In genomic region chr16:51756447-51757123, GRCh38 we compare ENCODE assay signal across 26 cellular contexts.
A peak's percentile ranks its signal among the peaks of the same experiment; 100 is the strongest.
DNase-seq lines count a peak whose midpoint lies in the region; TF ChIP-seq lines count a peak whose summit lies in the region.
"Had no signal": no experiment of that assay in that cellular context is flagged by ENCODE, and none has a peak within 500 bp of the region (broad histone marks: within the 10 kb centered on the region; RNA-seq: fewer than 3 reads in every experiment).

No MANE protein-coding gene starts in this region.

- H3K9ac ChIP-seq in neuronal stem cell (ENCODE audit: low read depth, low read length, poor library complexity), result no peak overlapping the region

- H2BK120ac ChIP-seq in neuronal stem cell (ENCODE audit: low read depth, low read length), result no peak overlapping the region

- DNase-seq in DMS 273 (lab: John Stamatoyannopoulos, UW; ENCODE audit: unreplicated experiment) (peak; percentile 30), DMS 273 treated with DMSO at 0.1 percent for 48 hours (lab: John Stamatoyannopoulos, UW) (no peak), RPMI7951 (ENCODE audit: low read depth) (peak; percentile 51), globus pallidus (ENCODE audit: low spot score) (peak; percentile 33), neuronal stem cell (ENCODE audit: low spot score) (no peak), testis (no peak), NCI-H526 (lab: John Stamatoyannopoulos, UW) (no peak)
- DNase-seq in stimulated activated naive CD4-positive, alpha-beta T cell treated with Interleukin-2 at 50 U/mL for 16 hours (lab: John Stamatoyannopoulos, UW), result no peak
- DNase-seq: activated CD4-positive, alpha-beta T cell treated with anti-CD3 and anti-CD28 coated beads for 1 hour; activated T-cell treated with anti-CD3 and anti-CD28 coated beads, Interleukin-2, amount 50 U/mL, for 1 hour; adrenal gland; CD8-positive, alpha-beta memory T cell; effector CD8-positive, alpha-beta T cell; foreskin keratinocyte; immature natural killer cell; left ventricle myocardium superior; NCI-H2081 treated with DMSO at 0.1 percent for 48 hours; Peyer's patch; psoas muscle; T-helper 1 cell; upper lobe of right lung had no signal

- H2BK15ac ChIP-seq in neuronal stem cell (ENCODE audit: low read length), result no peak overlapping the region

- no peak overlapping the region for H3K4me3 ChIP-seq in neuronal stem cell (ENCODE audit: low read length in 2 of 2)
- H3K4me3 ChIP-seq in testis, result no peak overlapping the region
- H3K4me3 ChIP-seq: adrenal gland, breast epithelium, HAP-1, hepatocyte, Peyer's patch, psoas muscle, SJSA1, upper lobe of right lung had no signal

- no peak overlapping the region for H3K4ac ChIP-seq in neuronal stem cell (ENCODE audit: low read length)

- TF ChIP-seq CTCF in testis (IDR thresholded peaks at IDR 0.05), result no peak

- no peak overlapping the region for H2AFZ ChIP-seq in neuronal stem cell (ENCODE audit: low read length)
- H2AFZ ChIP-seq: hepatocyte had no signal

- peak overlapping the region; percentile 36 for H2AK5ac ChIP-seq in neuronal stem cell (ENCODE audit: low read depth, low read length)

- peak overlapping the region; percentile 20 for H3K18ac ChIP-seq in neuronal stem cell (ENCODE audit: low read length)

- H3K4me1 ChIP-seq in neuronal stem cell (ENCODE audit: control insufficient read depth in 2 of 2, insufficient read depth in 1 of 2, low read depth in 1 of 2, low read length in 2 of 2) (peaks cover 3 to 16% of the 10 kb centered on the region in 2 donors), testis (no peaks in the 10 kb centered on the region)
- H3K4me1 ChIP-seq: adrenal gland, breast epithelium, foreskin keratinocyte, Peyer's patch, psoas muscle, SJSA1, upper lobe of right lung had no signal

- H3K36me3 ChIP-seq in neuronal stem cell (replicated peaks in 1 of 2; ENCODE audit: control insufficient read depth in 2 of 2, insufficient read depth in 2 of 2, low read length in 2 of 2), result no peaks in the 10 kb centered on the region
- no peaks in the 10 kb centered on the region for H3K36me3 ChIP-seq in testis (ENCODE audit: low read depth, missing control alignments)
- H3K36me3 ChIP-seq: adrenal gland, breast epithelium, HAP-1, Peyer's patch, SJSA1, upper lobe of right lung had no signal

- no peak overlapping the region for H3K23ac ChIP-seq in neuronal stem cell (ENCODE audit: low read depth, low read length, poor library complexity)

- no peak overlapping the region for H2BK5ac ChIP-seq in neuronal stem cell (ENCODE audit: low read length)

- no peak for TF ChIP-seq POLR2A in testis (IDR thresholded peaks at IDR 0.05)

- no peaks in the 10 kb centered on the region for H3K27me3 ChIP-seq in neuronal stem cell (ENCODE audit: control insufficient read depth in 3 of 3, insufficient read depth in 3 of 3, low read depth in 1 of 3, low read length in 3 of 3)
- H3K27me3 ChIP-seq in testis, result no peaks in the 10 kb centered on the region
- H3K27me3 ChIP-seq: Peyer's patch, upper lobe of right lung had no signal

- no peak overlapping the region for H3K27ac ChIP-seq in neuronal stem cell (replicated peaks; ENCODE audit: low read length)
- no peak overlapping the region for H3K27ac ChIP-seq in testis
- H3K27ac ChIP-seq: 22Rv1, adrenal gland, breast epithelium, foreskin keratinocyte, hepatocyte, Peyer's patch, psoas muscle, SJSA1, upper lobe of right lung had no signal

- no peak overlapping the region for H3K4me2 ChIP-seq in neuronal stem cell (ENCODE audit: insufficient read depth, low read length, poor library complexity, severe bottlenecking)
- H3K4me2 ChIP-seq: hepatocyte had no signal

- no peaks in the 10 kb centered on the region for H3K79me1 ChIP-seq in neuronal stem cell (ENCODE audit: low read depth, low read length)

- H3K9me3 ChIP-seq in neuronal stem cell (replicated peaks in 1 of 2; ENCODE audit: control insufficient read depth in 2 of 2, insufficient read depth in 1 of 2, low read depth in 1 of 2, low read length in 2 of 2) (no peaks in the 10 kb centered on the region), testis (no peaks in the 10 kb centered on the region)
- H3K9me3 ChIP-seq: adrenal gland, breast epithelium, HAP-1, Peyer's patch, psoas muscle, SJSA1, upper lobe of right lung had no signal

- no peak overlapping the region for H3K14ac ChIP-seq in neuronal stem cell (ENCODE audit: low read length)

- no peak overlapping the region for H2BK12ac ChIP-seq in neuronal stem cell (ENCODE audit: low read length)

- no CpG with 5 or more reads among the region's 14 CpGs for WGBS in neuronal stem cell (ENCODE audit: extremely low coverage in 2 of 2, insufficient read length in 2 of 2, insufficient replicate concordance in 1 of 2), 2 donors
- WGBS in testis, 2 donors, result 67 to 70% methylated on average over 14 of the region's 14 CpGs

- H4K91ac ChIP-seq in neuronal stem cell (ENCODE audit: low read depth, low read length, poor library complexity), result no peak overlapping the region

- intact Hi-C loops in testis (cut with DNase I; ENCODE audit: low total_unique reads), result no loop called here

- no peak overlapping the region for H4K8ac ChIP-seq in neuronal stem cell (ENCODE audit: low read depth, low read length)

Comparison
In these comparisons a context has a peak if more than half of its experiments do, and no peak if none do; other contexts are left out.
1. DNase-seq: peak in DMS 273 (single experiment), RPMI7951 (single experiment) and globus pallidus (single experiment); none in DMS 273 treated with DMSO at 0.1 percent for 48 hours (single experiment), neuronal stem cell (single experiment), testis (single experiment), stimulated activated naive CD4-positive, alpha-beta T cell treated with Interleukin-2 at 50 U/mL for 16 hours (single experiment) and NCI-H526 (0 of 2).